Comparison of ENCODE assay signal across 8 cellular contexts in the genomic region with DNA sequence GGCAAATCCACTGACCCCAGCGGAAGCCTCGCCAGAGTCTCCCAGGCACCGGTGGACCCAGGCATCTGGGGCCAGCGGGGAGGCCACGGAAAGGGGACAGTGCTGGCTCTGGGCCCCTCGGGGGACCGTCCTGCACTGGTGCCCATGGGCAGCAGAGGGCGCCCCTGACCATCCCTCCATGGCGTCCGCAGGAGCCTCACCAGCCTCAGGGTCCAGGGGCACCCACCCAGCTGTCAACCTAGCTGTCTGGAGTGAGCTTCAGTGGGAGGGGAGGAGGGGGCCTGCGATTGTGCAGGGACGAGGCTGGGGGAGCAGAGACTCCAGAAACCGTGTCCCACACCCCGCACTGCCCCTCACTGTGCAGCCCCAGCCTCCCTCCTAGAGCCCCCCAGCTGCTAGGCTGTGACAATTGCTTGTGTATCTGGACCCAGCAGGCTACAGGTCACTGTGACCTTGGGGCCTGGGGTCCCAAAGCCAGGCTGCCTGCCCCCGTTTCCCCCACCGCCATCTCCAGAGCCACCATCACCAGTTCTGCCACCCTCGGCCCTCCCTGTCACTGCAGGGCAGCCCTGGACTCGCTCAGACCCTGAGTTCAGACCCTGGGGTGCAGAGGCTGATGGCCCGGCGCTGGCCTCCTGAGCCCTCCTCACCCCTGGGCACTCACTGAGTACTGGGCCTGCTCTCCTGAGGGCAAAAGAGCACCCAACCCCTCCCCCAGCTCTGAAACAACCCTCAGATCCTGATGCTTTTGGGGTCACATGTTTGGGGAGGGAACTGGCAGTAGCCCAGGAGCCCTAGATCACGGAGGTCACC. TPM values are rescaled to one million over a fixed set of nuclear protein-coding genes. Genes with fewer than 3 reads are reported as not detected.
A peak's percentile ranks its signal among the peaks of the same experiment; 100 is the strongest.
DNase-seq lines count a peak whose midpoint lies in the region; ATAC-seq, FAIRE-seq and TF ChIP-seq lines count a peak whose summit lies in the region.

No MANE protein-coding gene starts in this region.

- no peak for TF ChIP-seq POLR2A in transverse colon (IDR thresholded peaks at IDR 0.05)

- POLR2A ChIA-PET in Caco-2 (lab: Charles Lee): no interaction called here
- POLR2A ChIA-PET in activated CD4-positive, alpha-beta T cell treated with anti-CD3 and anti-CD28 coated beads, Interleukin-2, amount 10 ng/mL, durations not matched to agents 7 days and 5 days (lab: Charles Lee): no interaction called here
- POLR2A ChIA-PET in naive thymus-derived CD8-positive, alpha-beta T cell (lab: Charles Lee): interaction anchor here (0.6 to 2.1 kb wide), 2 partner anchors 128 to 281 kb away, joined by 5 to 10 read pairs; no protein-coding TSS in a partner anchor

- no peaks in the 10 kb centered on the region for H3K9me3 Mint-ChIP-seq in Caco-2 (ENCODE audit: unreplicated experiment)
- H3K9me3 Mint-ChIP-seq in activated CD4-positive, alpha-beta T cell treated with anti-CD3 and anti-CD28 coated beads, Interleukin-2, amount 10 ng/mL, durations not matched to agents 7 days and 5 days: no peaks in the 10 kb centered on the region
- peaks cover 0 to 1% (median 0%) of the 10 kb centered on the region in 9 donors for H3K9me3 Mint-ChIP-seq in naive thymus-derived CD8-positive, alpha-beta T cell

- peaks cover 2% of the 10 kb centered on the region for H3K27me3 Mint-ChIP-seq in Caco-2 (ENCODE audit: insufficient read depth, unreplicated experiment)
- peaks cover 23% of the 10 kb centered on the region for H3K27me3 Mint-ChIP-seq in activated CD4-positive, alpha-beta T cell treated with anti-CD3 and anti-CD28 coated beads, Interleukin-2, amount 10 ng/mL, durations not matched to agents 7 days and 5 days
- peaks cover 0 to 25% (median 10%) of the 10 kb centered on the region in 5 donors for H3K27me3 Mint-ChIP-seq in naive thymus-derived CD8-positive, alpha-beta T cell

- TF ChIP-seq EP300 in Ishikawa (IDR thresholded peaks at IDR 0.05; ENCODE audit: borderline replicate concordance): no peak
- no peak for TF ChIP-seq EP300 in transverse colon (IDR thresholded peaks at IDR 0.05; ENCODE audit: low read depth)

- no peaks in the 10 kb centered on the region for H3K4me1 Mint-ChIP-seq in Caco-2 (ENCODE audit: low read depth, unreplicated experiment)
- peaks cover 2% of the 10 kb centered on the region for H3K4me1 Mint-ChIP-seq in activated CD4-positive, alpha-beta T cell treated with anti-CD3 and anti-CD28 coated beads, Interleukin-2, amount 10 ng/mL, durations not matched to agents 7 days and 5 days
- peaks cover 2 to 20% (median 14%) of the 10 kb centered on the region in 4 donors for H3K4me1 Mint-ChIP-seq in naive thymus-derived CD8-positive, alpha-beta T cell

- intact Hi-C loops in Caco-2 (cut with micrococcal nuclease; ENCODE audit: unreplicated experiment): loop anchor here (5.0 to 10.0 kb wide), 3 partner anchors 54 to 171 kb away; partner anchors contain the start of gene COL6A2
- intact Hi-C loops in transverse colon (cut with DNase I; ENCODE audit: low total_unique reads): loop anchor here (2.0 to 10.0 kb wide), 3 partner anchors 54 to 258 kb away; partner anchors contain the start of gene LSS

- H3K27ac ChIP-seq in transverse colon (peak overlapping the region; percentile 87 to 96 (median 90)), small intestine (ENCODE audit: low read depth in 1 of 2, low read length in 1 of 2) (peak overlapping the region in 1 of 2 donors; percentile 91)

- H3K4me3 Mint-ChIP-seq in Caco-2 (ENCODE audit: unreplicated experiment): no peak overlapping the region
- no peak overlapping the region for H3K4me3 Mint-ChIP-seq in activated CD4-positive, alpha-beta T cell treated with anti-CD3 and anti-CD28 coated beads, Interleukin-2, amount 10 ng/mL, durations not matched to agents 7 days and 5 days
- H3K4me3 Mint-ChIP-seq in naive thymus-derived CD8-positive, alpha-beta T cell: no peak overlapping the region

- in situ Hi-C loops in transverse colon (cut with MboI; ENCODE audit: low pct_ligation_motif_present in 1 of 4, low pct_unique_long_range_greater_than_20kb in 1 of 4, low sequenced_read_pairs in 3 of 4): loop anchor here in 1 of 4 donors (25.0 kb wide), 1 partner anchor 141 kb away; no protein-coding TSS in a partner anchor

- H3K4me3 ChIP-seq in Caco-2 (ENCODE audit: low read depth, low read length) (no peak overlapping the region), transverse colon (no peak overlapping the region), small intestine (ENCODE audit: low read depth in 1 of 2, low read length in 2 of 2) (no peak overlapping the region)

- H3K36me3 Mint-ChIP-seq in Caco-2 (ENCODE audit: insufficient read depth, unreplicated experiment): no peaks in the 10 kb centered on the region
- no peaks in the 10 kb centered on the region for H3K36me3 Mint-ChIP-seq in activated CD4-positive, alpha-beta T cell treated with anti-CD3 and anti-CD28 coated beads, Interleukin-2, amount 10 ng/mL, durations not matched to agents 7 days and 5 days (ENCODE audit: low read depth)
- no peaks in the 10 kb centered on the region for H3K36me3 Mint-ChIP-seq in naive thymus-derived CD8-positive, alpha-beta T cell

- DNase-seq in Caco-2 (peak; percentile 57 to 74), epidermal melanocyte (ENCODE audit: insufficient read length, low spot score) (peak; percentile 64), transverse colon (peak; percentile 54), small intestine (no peak)
- DNase-seq in activated CD4-positive, alpha-beta T cell treated with anti-CD3 and anti-CD28 coated beads, Interleukin-2, amount 10 ng/mL, durations not matched to agents 7 days and 5 days: peak; percentile 40
- DNase-seq in naive thymus-derived CD8-positive, alpha-beta T cell: peak in 8 of 10 donors; percentile 27 to 58 (median 54)

- peak; percentile 89 for TF ChIP-seq RAD21 in Ishikawa (IDR thresholded peaks at IDR 0.05; ENCODE audit: low read depth)

- BruUV-seq in Caco-2 (replicated peaks; lab: Mats Ljungman, UMichigan): no TSS peak

- H3K27me3 ChIP-seq in Caco-2 (replicated peaks; ENCODE audit: control insufficient read depth, insufficient read depth, low read length) (no peaks in the 10 kb centered on the region; the same call in 1 of the 2 replicates), transverse colon (peaks cover 45% of the 10 kb centered on the region), small intestine (ENCODE audit: control insufficient read depth in 2 of 2, insufficient read depth in 2 of 2, low read length in 2 of 2) (peaks cover 3 to 10% of the 10 kb centered on the region in 2 donors)

- H3K36me3 ChIP-seq in Caco-2 (ENCODE audit: control insufficient read depth, insufficient read depth, low read length) (no peaks in the 10 kb centered on the region), transverse colon (no peaks in the 10 kb centered on the region), small intestine (ENCODE audit: control insufficient read depth in 2 of 2, insufficient read depth in 2 of 2, low read length in 2 of 2) (no peaks in the 10 kb centered on the region)

- TF ChIP-seq CTCF in Caco-2 (IDR thresholded peaks at IDR 0.05; ENCODE audit: insufficient read depth in 1 of 2, low read depth in 1 of 2, low read length in 1 of 2, severe bottlenecking in 1 of 2, unreplicated experiment in 1 of 2): peak; percentile 84
- peak; percentile 72 to 93 (median 81) for TF ChIP-seq CTCF in transverse colon (IDR thresholded peaks at IDR 0.05)

- 36% methylated on average over 13 of the region's 21 CpGs; no CpG with 5 or more reads in 1 of the 2 donors for WGBS in transverse colon (ENCODE audit: low coverage in 1 of 2), 2 donors
- WGBS in small intestine, 3 donors: 33 to 37% (median 37%) methylated on average over 20 to 21 of the region's 21 CpGs

- CTCF ChIA-PET in Caco-2 (lab: Charles Lee): interaction anchor here (0.6 to 1.3 kb wide), 4 partner anchors 33 to 315 kb away, joined by 3 to 4 read pairs (median 3); partner anchors contain the start of genes MCM3AP and YBEY
- CTCF ChIA-PET in activated CD4-positive, alpha-beta T cell treated with anti-CD3 and anti-CD28 coated beads, Interleukin-2, amount 10 ng/mL, durations not matched to agents 7 days and 5 days (lab: Charles Lee): interaction anchor here (1.5 kb wide), 1 partner anchor 12 kb away, joined by 4 read pairs; no protein-coding TSS in a partner anchor

- H3K9me3 ChIP-seq in Caco-2 (no peaks in the 10 kb centered on the region), transverse colon (no peaks in the 10 kb centered on the region), small intestine (ENCODE audit: control insufficient read depth, low read depth) (no peaks in the 10 kb centered on the region)

- peaks cover 10% of the 10 kb centered on the region for H3K4me1 ChIP-seq in Caco-2
- H3K4me1 ChIP-seq in transverse colon: peaks cover 40 to 54% (median 46%) of the 10 kb centered on the region in 4 donors
- H3K4me1 ChIP-seq in small intestine (ENCODE audit: control insufficient read depth in 2 of 2, insufficient read depth in 1 of 2, low read depth in 1 of 2, low read length in 1 of 2): peaks cover 0 to 2% of the 10 kb centered on the region in 2 donors

- peak; percentile 35 to 43 for ATAC-seq in naive thymus-derived CD8-positive, alpha-beta T cell
- no peak for ATAC-seq in HG03097 (IDR thresholded peaks at IDR 0.05; ENCODE audit: low FRiP score, unreplicated experiment)

- FAIRE-seq in small intestine (lab: Jason Lieb, UNC): no peak

- no peak overlapping the region for H3K27ac Mint-ChIP-seq in Caco-2 (ENCODE audit: unreplicated experiment)
- H3K27ac Mint-ChIP-seq in activated CD4-positive, alpha-beta T cell treated with anti-CD3 and anti-CD28 coated beads, Interleukin-2, amount 10 ng/mL, durations not matched to agents 7 days and 5 days: no peak overlapping the region
- no peak overlapping the region for H3K27ac Mint-ChIP-seq in naive thymus-derived CD8-positive, alpha-beta T cell

TF ChIP-seq in Ishikawa, 13 proteins besides CTCF, POLR2A, EP300 and RAD21 (continues in another document):
- TF ChIP-seq, protein P1, sequence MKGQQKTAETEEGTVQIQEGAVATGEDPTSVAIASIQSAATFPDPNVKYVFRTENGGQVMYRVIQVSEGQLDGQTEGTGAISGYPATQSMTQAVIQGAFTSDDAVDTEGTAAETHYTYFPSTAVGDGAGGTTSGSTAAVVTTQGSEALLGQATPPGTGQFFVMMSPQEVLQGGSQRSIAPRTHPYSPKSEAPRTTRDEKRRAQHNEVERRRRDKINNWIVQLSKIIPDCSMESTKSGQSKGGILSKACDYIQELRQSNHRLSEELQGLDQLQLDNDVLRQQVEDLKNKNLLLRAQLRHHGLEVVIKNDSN (IDR thresholded peaks at IDR 0.05): no peak
- TF ChIP-seq ZBTB7A (IDR thresholded peaks at IDR 0.05; ENCODE audit: low read depth): peak; percentile 83
- no peak for TF ChIP-seq TCF12 (IDR thresholded peaks at IDR 0.05; ENCODE audit: low read depth)
- TF ChIP-seq, protein P2, sequence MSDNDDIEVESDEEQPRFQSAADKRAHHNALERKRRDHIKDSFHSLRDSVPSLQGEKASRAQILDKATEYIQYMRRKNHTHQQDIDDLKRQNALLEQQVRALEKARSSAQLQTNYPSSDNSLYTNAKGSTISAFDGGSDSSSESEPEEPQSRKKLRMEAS (IDR thresholded peaks at IDR 0.05): no peak

RNA-seq across cellular contexts. Expression of gene COL6A1, which starts 10.7 kb away (rescaled TPM):
- 31.9 and 33.4 TPM in 2 replicates for total RNA-seq in Caco-2 (2022)
- under 1 TPM; 0.27 to 0.40 TPM for total RNA-seq in activated CD4-positive, alpha-beta T cell treated with anti-CD3 and anti-CD28 coated beads, Interleukin-2, amount 10 ng/mL, durations not matched to agents 7 days and 5 days
- 10 to 100 TPM; 19.4 to 21.0 TPM for total RNA-seq in naive thymus-derived CD8-positive, alpha-beta T cell
- polyA plus RNA-seq in naive thymus-derived CD8-positive, alpha-beta T cell: 1 to 10 TPM; 1.7 to 2.0 (median 1.7) TPM
- total RNA-seq in transverse colon: 100 to 1,000 TPM; 166 to 580 (median 346) TPM
- polyA plus RNA-seq in small intestine: 10 to 100 TPM in 1 of 3 donors, 1 to 10 TPM in 2; 6.0 to 85.7 (median 9.7) TPM

Comparison
In these comparisons a context has a peak if more than half of its experiments do, and no peak if none do; other contexts are left out.
1. RNA of gene COL6A1, which starts 10.7 kb away (total RNA-seq): 166 to 580 TPM in transverse colon, 31.9 to 33.4 TPM in Caco-2 and 19.4 to 21.0 TPM in naive thymus-derived CD8-positive, alpha-beta T cell; 0.27 to 0.40 TPM in activated CD4-positive, alpha-beta T cell treated with anti-CD3 and anti-CD28 coated beads, Interleukin-2, amount 10 ng/mL, durations not matched to agents 7 days and 5 days; every median in the first group is over 10 times any median in the second.